Comparison of ENCODE assay signal across 21 cellular contexts in the genomic region with DNA sequence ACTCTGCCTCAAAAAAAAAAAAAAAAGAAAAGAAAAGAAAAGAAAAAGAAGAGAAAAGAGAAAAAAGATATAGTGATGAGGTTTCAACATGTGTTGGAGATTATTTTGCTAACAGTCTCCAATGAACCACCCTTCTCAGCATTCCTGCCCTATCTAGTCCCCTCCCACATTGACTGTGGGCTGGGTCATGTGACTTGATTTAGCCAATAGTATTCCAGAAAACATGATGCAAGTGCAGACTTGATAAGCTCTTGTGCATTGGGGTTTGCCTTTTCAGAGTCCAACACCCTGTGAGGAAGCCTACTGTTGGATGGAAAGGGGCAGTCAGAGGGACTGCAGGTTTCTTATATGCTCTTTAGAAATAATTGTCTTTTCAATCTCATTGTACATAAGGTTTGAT. TPM values are rescaled to one million over a fixed set of nuclear protein-coding genes. Genes with fewer than 3 reads are reported as not detected.
DNase-seq lines count a peak whose midpoint lies in the region; ATAC-seq and TF ChIP-seq lines count a peak whose summit lies in the region.
"Had no signal": no experiment of that assay in that cellular context is flagged by ENCODE, and none has a peak within 500 bp of the region (broad histone marks: within the 10 kb centered on the region; RNA-seq: fewer than 3 reads in every experiment).

No MANE protein-coding gene starts in this region.

- H2AFZ ChIP-seq in Karpas-422 (ENCODE audit: low read length), result no peak overlapping the region

- ATAC-seq in HG03439 (IDR thresholded peaks at IDR 0.05; ENCODE audit: unreplicated experiment), result no peak
- ATAC-seq: gastroesophageal sphincter had no signal

- H3K9me2 ChIP-seq in Karpas-422 (replicated peaks; ENCODE audit: insufficient read depth, low read length), result no peaks in the 10 kb centered on the region

- in situ Hi-C loops in brain microvascular endothelial cell (cut with HindIII; ENCODE audit: low pct_ligation_motif_present, low sequenced_read_pairs), result no loop called here

- DNase-seq in EL (peak; percentile 13), Karpas-422 (peak; percentile 53), brain microvascular endothelial cell (peak; percentile 18), hepatic stellate cell (ENCODE audit: low spot score) (peak; percentile 7), NOMO-1 (lab: John Stamatoyannopoulos, UW; ENCODE audit: unreplicated experiment in 2 of 2) (no peak), RKO (ENCODE audit: low spot score) (no peak), dorsolateral prefrontal cortex (no peak)
- DNase-seq: activated CD4-positive, alpha-beta T cell treated with anti-CD3 and anti-CD28 coated beads, Interleukin-2, amount 10 ng/mL, durations not matched to agents 24 days and 14 days; activated CD8-positive, alpha-beta memory T cell treated with anti-CD3 and anti-CD28 coated beads, Interleukin-2, amount 50 U/mL, for 48 hours; activated effector memory CD4-positive, alpha-beta T cell treated with anti-CD3 and anti-CD28 coated beads, Interleukin-2, amount 50 U/mL, for 16 hours; adrenal gland; endodermal cell; Kasumi-1; left ventricle myocardium inferior; NCI-H1105; Peyer's patch; retina; stimulated activated CD4-positive, alpha-beta T cell treated with anti-CD3 and anti-CD28 coated beads, Interleukin-12 subunit alpha, Interleukin-12 subunit beta, amount 100 ng/mL, for 4 hours had no signal

- H3K9me3 ChIP-seq in Karpas-422 (ENCODE audit: low read length), result no peaks in the 10 kb centered on the region
- H3K9me3 ChIP-seq: adrenal gland, gastroesophageal sphincter, left ventricle myocardium inferior, Peyer's patch had no signal

- no peaks in the 10 kb centered on the region for H3K4me1 ChIP-seq in Karpas-422 (ENCODE audit: low read length)
- H3K4me1 ChIP-seq: adrenal gland, gastroesophageal sphincter, left ventricle myocardium inferior, Peyer's patch had no signal

- no peak overlapping the region for H3K9ac ChIP-seq in Karpas-422 (ENCODE audit: low read length)

- no peak overlapping the region for H3K4me3 ChIP-seq in Karpas-422 (ENCODE audit: low read length)
- no peak overlapping the region for H3K4me3 ChIP-seq in brain microvascular endothelial cell (ENCODE audit: low read depth, low read length)
- H3K4me3 ChIP-seq in dorsolateral prefrontal cortex, result no peak overlapping the region
- H3K4me3 ChIP-seq: adrenal gland, gastroesophageal sphincter, left ventricle myocardium inferior, Peyer's patch had no signal

- H3K79me2 ChIP-seq in Karpas-422 (ENCODE audit: low read length), result no peaks in the 10 kb centered on the region

- no peak overlapping the region for H3K27ac ChIP-seq in Karpas-422 (ENCODE audit: low read length)
- no peak overlapping the region for H3K27ac ChIP-seq in brain microvascular endothelial cell
- no peak overlapping the region for H3K27ac ChIP-seq in dorsolateral prefrontal cortex
- H3K27ac ChIP-seq: adrenal gland, gastroesophageal sphincter, HL-60, left ventricle myocardium inferior, Peyer's patch had no signal

- H3K4me2 ChIP-seq in Karpas-422 (ENCODE audit: low read depth, low read length, poor library complexity, severe bottlenecking), result no peak overlapping the region

- peaks cover under 1% of the 10 kb centered on the region; the same call in 1 of the 2 replicates for H3K27me3 ChIP-seq in Karpas-422 (ENCODE audit: low read length)
- H3K27me3 ChIP-seq in brain microvascular endothelial cell (replicated peaks), result no peaks in the 10 kb centered on the region
- no peaks in the 10 kb centered on the region for H3K27me3 ChIP-seq in dorsolateral prefrontal cortex
- H3K27me3 ChIP-seq: adrenal gland, gastroesophageal sphincter, Peyer's patch had no signal

- intact Hi-C loops in dorsolateral prefrontal cortex (cut with DNase I), result no loop called here

- TF ChIP-seq CTCF in brain microvascular endothelial cell (IDR thresholded peaks at IDR 0.05; ENCODE audit: low read depth, low read length, missing control alignments), result no peak
- TF ChIP-seq CTCF in dorsolateral prefrontal cortex (IDR thresholded peaks at IDR 0.05 in 54 of 56, conservative IDR thresholded peaks at IDR 0.05 in 2 of 56; ENCODE audit: low read depth in 1 of 56, partially characterized antibody in 56 of 56), result no peak

- H4K20me1 ChIP-seq in Karpas-422 (ENCODE audit: insufficient read depth, low read depth, low read length), result no peaks in the 10 kb centered on the region

- H3K36me3 ChIP-seq in Karpas-422 (ENCODE audit: insufficient read depth, low read length) (no peaks in the 10 kb centered on the region), brain microvascular endothelial cell (replicated peaks) (no peaks in the 10 kb centered on the region)
- H3K36me3 ChIP-seq: adrenal gland, gastroesophageal sphincter, left ventricle myocardium inferior, Peyer's patch had no signal

RNA-seq across cellular contexts. Expression of a gene that starts 37.8 kb away (rescaled TPM):
- 0.58 and 2.4 TPM in 2 replicates for total RNA-seq in Karpas-422 (2014; rRNA removed; shearing (Covaris generic); ENCODE audit: low replicate concordance)
- total RNA-seq in dorsolateral prefrontal cortex, result 10 to 100 TPM; 26.0 to 93.7 (median 57.5) TPM

Comparison
In these comparisons a context has a peak if more than half of its experiments do, and no peak if none do; other contexts are left out.
1. DNase-seq: peak in EL (single experiment), Karpas-422 (single experiment), brain microvascular endothelial cell (single experiment) and hepatic stellate cell (single experiment); none in NOMO-1 (0 of 2), RKO (single experiment) and dorsolateral prefrontal cortex (0 of 10).